Comparison of ENCODE assay signal across 2 cellular contexts in the genomic region with DNA sequence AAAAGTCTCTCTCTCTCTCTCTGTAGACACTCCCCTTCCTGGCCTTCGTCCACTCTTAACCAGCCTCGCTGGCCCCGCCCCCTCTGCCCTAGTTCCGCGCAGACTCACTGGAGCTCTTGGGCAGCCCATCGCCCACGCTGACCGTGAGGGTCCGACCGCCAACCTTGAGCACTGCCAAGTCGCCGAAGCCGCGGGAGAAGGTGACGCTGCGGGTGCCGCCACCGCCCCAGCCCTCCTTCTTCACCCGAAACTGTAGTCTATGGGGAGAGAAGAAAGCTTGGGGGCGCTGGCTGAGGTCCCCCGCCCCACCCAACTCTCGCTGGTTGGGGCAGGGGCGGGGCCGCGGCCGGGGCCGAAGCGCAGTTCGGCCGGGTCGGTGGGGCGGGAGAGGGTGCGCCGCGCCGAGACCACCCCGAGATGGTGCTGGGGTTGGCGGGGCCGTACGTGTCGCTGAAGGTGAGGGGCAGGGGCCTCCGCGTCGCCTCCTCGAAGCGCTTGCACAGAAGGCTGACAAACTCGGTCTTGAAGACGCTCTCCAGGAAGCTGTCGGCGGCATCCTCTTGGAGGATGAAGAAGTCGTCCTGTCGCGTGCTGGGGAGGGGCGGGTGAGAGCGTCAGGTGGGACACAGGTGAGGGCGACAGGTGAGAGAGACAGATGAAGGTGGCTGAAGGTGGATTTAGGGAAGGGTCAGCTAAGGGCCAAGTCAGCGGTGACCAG.
TF ChIP-seq lines count a peak whose summit lies in the region.

No MANE protein-coding gene starts in this region.

TF ChIP-seq in PFSK-1, 5 proteins besides CTCF, POLR2A, EP300 and RAD21 (continued from another document):
- TF ChIP-seq, protein P1, sequence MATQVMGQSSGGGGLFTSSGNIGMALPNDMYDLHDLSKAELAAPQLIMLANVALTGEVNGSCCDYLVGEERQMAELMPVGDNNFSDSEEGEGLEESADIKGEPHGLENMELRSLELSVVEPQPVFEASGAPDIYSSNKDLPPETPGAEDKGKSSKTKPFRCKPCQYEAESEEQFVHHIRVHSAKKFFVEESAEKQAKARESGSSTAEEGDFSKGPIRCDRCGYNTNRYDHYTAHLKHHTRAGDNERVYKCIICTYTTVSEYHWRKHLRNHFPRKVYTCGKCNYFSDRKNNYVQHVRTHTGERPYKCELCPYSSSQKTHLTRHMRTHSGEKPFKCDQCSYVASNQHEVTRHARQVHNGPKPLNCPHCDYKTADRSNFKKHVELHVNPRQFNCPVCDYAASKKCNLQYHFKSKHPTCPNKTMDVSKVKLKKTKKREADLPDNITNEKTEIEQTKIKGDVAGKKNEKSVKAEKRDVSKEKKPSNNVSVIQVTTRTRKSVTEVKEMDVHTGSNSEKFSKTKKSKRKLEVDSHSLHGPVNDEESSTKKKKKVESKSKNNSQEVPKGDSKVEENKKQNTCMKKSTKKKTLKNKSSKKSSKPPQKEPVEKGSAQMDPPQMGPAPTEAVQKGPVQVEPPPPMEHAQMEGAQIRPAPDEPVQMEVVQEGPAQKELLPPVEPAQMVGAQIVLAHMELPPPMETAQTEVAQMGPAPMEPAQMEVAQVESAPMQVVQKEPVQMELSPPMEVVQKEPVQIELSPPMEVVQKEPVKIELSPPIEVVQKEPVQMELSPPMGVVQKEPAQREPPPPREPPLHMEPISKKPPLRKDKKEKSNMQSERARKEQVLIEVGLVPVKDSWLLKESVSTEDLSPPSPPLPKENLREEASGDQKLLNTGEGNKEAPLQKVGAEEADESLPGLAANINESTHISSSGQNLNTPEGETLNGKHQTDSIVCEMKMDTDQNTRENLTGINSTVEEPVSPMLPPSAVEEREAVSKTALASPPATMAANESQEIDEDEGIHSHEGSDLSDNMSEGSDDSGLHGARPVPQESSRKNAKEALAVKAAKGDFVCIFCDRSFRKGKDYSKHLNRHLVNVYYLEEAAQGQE (IDR thresholded peaks at IDR 0.05; ENCODE audit: insufficient read depth in 1 of 2, low read depth in 2 of 2, low read length in 2 of 2) = no peak

TF ChIP-seq in endothelial cell of umbilical vein, 7 proteins besides CTCF, POLR2A, EP300 and RAD21 (continued from another document):
- TF ChIP-seq GATA2 (IDR thresholded peaks at IDR 0.05; ENCODE audit: insufficient read depth, insufficient read length, low read depth, low read length) = no peak
TF ChIP-seq in endothelial cell of umbilical vein: peak in this region for 0.
